ENCODE assay signal across 8 cellular contexts in the genomic region with DNA sequence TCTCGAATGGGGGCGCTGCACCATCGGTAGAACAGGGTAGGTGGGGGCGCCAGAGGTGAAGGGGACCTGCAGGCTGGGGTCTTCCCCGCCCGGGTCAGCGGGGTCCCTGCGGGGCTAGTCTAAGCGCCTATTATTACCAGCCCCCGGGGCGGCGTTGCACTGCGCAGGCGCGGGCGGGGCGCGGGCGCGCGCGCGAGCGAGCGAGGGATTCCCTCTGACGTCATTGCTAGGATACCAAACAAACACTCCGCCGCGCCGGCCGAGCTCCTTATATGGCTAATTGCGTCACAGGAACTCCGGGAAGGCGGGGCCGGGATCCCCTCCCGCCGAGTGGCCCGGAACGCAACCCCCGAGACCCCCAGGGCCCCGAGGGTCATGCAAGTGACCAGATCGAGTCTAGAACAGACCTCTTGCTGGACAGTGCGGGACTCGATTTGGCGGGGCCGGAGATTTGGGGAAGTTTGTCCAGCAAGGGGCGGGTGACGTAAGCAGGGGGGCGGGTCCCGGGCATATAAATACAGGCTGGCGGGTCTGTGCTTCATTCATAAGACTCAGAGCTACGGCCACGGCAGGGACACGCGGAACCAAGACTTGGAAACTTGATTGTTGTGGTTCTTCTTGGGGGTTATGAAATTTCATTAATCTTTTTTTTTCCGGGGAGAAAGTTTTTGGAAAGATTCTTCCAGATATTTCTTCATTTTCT. TPM values are rescaled to one million over a fixed set of nuclear protein-coding genes. Genes with fewer than 3 reads are reported as not detected.
DNase-seq lines count a peak whose midpoint lies in the region; ATAC-seq and TF ChIP-seq lines count a peak whose summit lies in the region.

A gene (plus strand): TSS at position 541 of the 703 bp plus-strand sequence. CDS start 591 bp downstream, outside the sequence.

- H3K4me3 ChIP-seq in fibroblast of pulmonary artery (replicated peaks; ENCODE audit: low read depth, low read length): peak within 1 kb of the TSS; percentile 97

- H3K4me1 Mint-ChIP-seq in natural killer cell treated with Interleukin-12 subunit alpha and Interleukin-12 subunit beta and Interleukin-15 and Interleukin-18, amount 100 ng/mL, for 72 hours (ENCODE audit: low read depth in 2 of 2): peaks cover 27 to 41% of the 10 kb centered on the region in 2 donors

- H3K4me3 Mint-ChIP-seq in natural killer cell treated with Interleukin-12 subunit alpha and Interleukin-12 subunit beta and Interleukin-15 and Interleukin-18, amount 100 ng/mL, for 72 hours: peak within 1 kb of the TSS; percentile 93

- no peaks in the 10 kb centered on the region for H3K9me3 Mint-ChIP-seq in natural killer cell treated with Interleukin-12 subunit alpha and Interleukin-12 subunit beta and Interleukin-15 and Interleukin-18, amount 100 ng/mL, for 72 hours

- peak; percentile 77 for DNase-seq in DMS 273 treated with DMSO at 0.1 percent for 48 hours (lab: John Stamatoyannopoulos, UW)
- DNase-seq in Kasumi-1 (lab: John Stamatoyannopoulos, UW): peak; percentile 92
- DNase-seq in RPMI8226: peak; percentile 94
- DNase-seq in activated T-helper 9 cell treated with anti-CD3 and anti-CD28 coated beads, Interleukin-2, amount 50 U/mL, for 16 hours (ENCODE audit: low read depth): peak; percentile 92
- DNase-seq in fibroblast of pulmonary artery (ENCODE audit: low read depth): peak; percentile 97
- DNase-seq in natural killer cell treated with Interleukin-12 subunit alpha and Interleukin-12 subunit beta and Interleukin-15 and Interleukin-18, amount 100 ng/mL, for 72 hours (ENCODE audit: low spot score): peak; percentile 97
- peak; percentile 89 for DNase-seq in stimulated activated naive CD4-positive, alpha-beta T cell treated with Interleukin-2 at 50 U/mL for 16 hours (lab: John Stamatoyannopoulos, UW)

- H3K36me3 Mint-ChIP-seq in natural killer cell treated with Interleukin-12 subunit alpha and Interleukin-12 subunit beta and Interleukin-15 and Interleukin-18, amount 100 ng/mL, for 72 hours: no peaks in the 10 kb centered on the region

- peaks cover 2 to 6% of the 10 kb centered on the region in 2 donors for H3K27me3 Mint-ChIP-seq in natural killer cell treated with Interleukin-12 subunit alpha and Interleukin-12 subunit beta and Interleukin-15 and Interleukin-18, amount 100 ng/mL, for 72 hours

- peak within 1 kb of the TSS; percentile 90 to 93 for H3K27ac Mint-ChIP-seq in natural killer cell treated with Interleukin-12 subunit alpha and Interleukin-12 subunit beta and Interleukin-15 and Interleukin-18, amount 100 ng/mL, for 72 hours

- ATAC-seq in GM21529 (IDR thresholded peaks at IDR 0.05; ENCODE audit: unreplicated experiment): peak; percentile 43
- peak; percentile 59 to 70 for ATAC-seq in natural killer cell treated with Interleukin-12 subunit alpha and Interleukin-12 subunit beta and Interleukin-15 and Interleukin-18, amount 100 ng/mL, for 72 hours

- no peak for TF ChIP-seq CTCF in fibroblast of pulmonary artery (IDR thresholded peaks at IDR 0.05; ENCODE audit: low read length, missing control alignments)

RNA-seq across cellular contexts. Expression of the gene that starts here (rescaled TPM):
- total RNA-seq in natural killer cell treated with Interleukin-12 subunit alpha and Interleukin-12 subunit beta and Interleukin-15 and Interleukin-18, amount 100 ng/mL, for 72 hours: 10 to 100 TPM; 16.3 to 18.0 TPM

Comparison
In these comparisons a context has a peak if more than half of its experiments do, and no peak if none do; other contexts are left out.
1. Peak in every context shown above with its lines: DNase-seq, ATAC-seq and H3K4me3 ChIP-seq.